11 cellular contexts compared by ENCODE assay signal in the genomic region with DNA sequence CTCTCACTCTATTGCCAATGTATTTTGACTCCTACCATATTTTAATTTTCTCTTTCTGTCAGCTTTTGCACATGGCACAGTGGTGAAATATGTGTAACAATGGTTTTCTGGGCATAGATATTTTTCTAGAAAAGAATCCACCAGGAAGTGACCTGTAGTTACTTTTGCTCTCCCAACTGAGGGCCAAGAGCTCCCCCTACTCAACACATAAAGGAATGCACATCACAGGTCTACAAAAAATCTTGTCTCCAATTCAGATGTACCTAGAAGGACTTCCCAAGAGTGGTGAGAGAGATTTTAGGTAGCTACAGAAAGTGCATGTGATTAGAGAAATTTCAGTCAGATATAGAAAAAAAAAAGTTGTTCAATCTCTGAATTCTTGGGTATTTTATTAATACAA.
A peak's percentile ranks its signal among the peaks of the same experiment; 100 is the strongest.
DNase-seq lines count a peak whose midpoint lies in the region; ATAC-seq and TF ChIP-seq lines count a peak whose summit lies in the region.
"Had no signal": no experiment of that assay in that cellular context is flagged by ENCODE, and none has a peak within 500 bp of the region (broad histone marks: within the 10 kb centered on the region; RNA-seq: fewer than 3 reads in every experiment).

No MANE protein-coding gene starts in this region.

- no peaks in the 10 kb centered on the region for H3K4me1 ChIP-seq in RWPE2 (ENCODE audit: insufficient read depth, poor library complexity, severe bottlenecking)

- DNase-seq in GDM1 (lab: John Stamatoyannopoulos, UW), result peak; percentile 3
- peak in 49 of 76 experiments; percentile 2 to 56 (median 29) for DNase-seq in HUDEP-2 (lab: John Stamatoyannopoulos, UW; ENCODE audit: unreplicated experiment in 76 of 76)
- DNase-seq in RWPE2 (ENCODE audit: low spot score), result no peak
- DNase-seq in iPS-NIHi11 (ENCODE audit: low spot score), result peak; percentile 43
- DNase-seq in activated CD4-positive, alpha-beta T cell treated with anti-CD3 and anti-CD28 coated beads for 48 hours, result no peak
- DNase-seq in NCI-H2196 treated with DMSO at 0.1 percent for 48 hours (lab: John Stamatoyannopoulos, UW; ENCODE audit: unreplicated experiment), result no peak
- DNase-seq: activated naive CD4-positive, alpha-beta T cell treated with Interleukin-2 at 50 U/mL for 16 hours; naive thymus-derived CD4-positive, alpha-beta T cell had no signal

- H3K27me3 ChIP-seq in RWPE2 (ENCODE audit: insufficient read depth, poor library complexity, severe bottlenecking), result no peaks in the 10 kb centered on the region

- peak; percentile 26 for TF ChIP-seq CTCF in RWPE2 (IDR thresholded peaks at IDR 0.05; ENCODE audit: poor library complexity, severe bottlenecking)

- no peak overlapping the region for H3K4me3 ChIP-seq in RWPE2 (ENCODE audit: severe bottlenecking)

- H3K36me3 ChIP-seq in RWPE2 (ENCODE audit: low read depth), result no peaks in the 10 kb centered on the region

- ATAC-seq in RWPE2 (ENCODE audit: low read depth), result no peak
- ATAC-seq in HG02588 (IDR thresholded peaks at IDR 0.05; ENCODE audit: unreplicated experiment), result no peak
- ATAC-seq in HG03469 (IDR thresholded peaks at IDR 0.05; ENCODE audit: unreplicated experiment), result no peak
- ATAC-seq: naive thymus-derived CD4-positive, alpha-beta T cell; Right ventricle myocardium inferior had no signal

- no peaks in the 10 kb centered on the region for H3K9me3 ChIP-seq in RWPE2 (ENCODE audit: severe bottlenecking)

- H3K27ac ChIP-seq in RWPE2 (ENCODE audit: poor library complexity, severe bottlenecking), result no peak overlapping the region

Comparison
In these comparisons a context has a peak if more than half of its experiments do, and no peak if none do; other contexts are left out.
1. DNase-seq: peak in GDM1 (single experiment), HUDEP-2 (49 of 76) and iPS-NIHi11 (single experiment); none in RWPE2 (single experiment), activated CD4-positive, alpha-beta T cell treated with anti-CD3 and anti-CD28 coated beads for 48 hours (single experiment) and NCI-H2196 treated with DMSO at 0.1 percent for 48 hours (single experiment).